8 cellular contexts compared by ENCODE assay signal in the genomic region with DNA sequence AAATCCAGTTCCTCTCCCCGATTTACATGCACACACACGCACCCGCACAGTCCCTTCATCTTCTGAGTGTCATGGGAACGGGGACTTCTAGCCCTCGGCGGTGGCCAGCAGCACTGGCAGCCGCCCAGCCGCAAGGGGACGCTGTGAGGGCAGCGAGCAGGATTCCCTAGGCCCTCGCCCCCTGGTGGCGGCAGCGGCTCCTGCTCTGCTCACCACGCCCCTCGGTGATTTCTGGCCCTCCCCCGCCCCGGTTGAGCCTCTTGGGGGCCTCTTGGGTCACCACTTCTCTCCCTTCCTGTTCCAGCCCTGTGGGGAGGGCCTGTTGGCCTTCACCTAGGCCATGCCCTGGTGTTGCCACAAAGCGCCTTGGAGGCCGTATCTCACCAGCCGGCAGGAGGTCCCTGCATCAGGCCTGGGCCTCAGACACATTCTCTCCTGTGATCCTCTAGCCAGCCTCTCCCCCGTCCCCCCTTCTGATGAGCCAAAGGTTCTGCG.
A peak's percentile ranks its signal among the peaks of the same experiment; 100 is the strongest.
DNase-seq lines count a peak whose midpoint lies in the region; ATAC-seq, FAIRE-seq and TF ChIP-seq lines count a peak whose summit lies in the region.

No MANE protein-coding gene starts in this region.

- DNase-seq in COLO829 (ENCODE audit: low spot score) = peak; percentile 60
- DNase-seq in HCEC 1CT = peak; percentile 28
- peak; percentile 2 for DNase-seq in NCI-H2107 treated with DMSO at 0.1 percent for 48 hours (lab: John Stamatoyannopoulos, UW; ENCODE audit: unreplicated experiment)
- peak; percentile 55 to 66 for DNase-seq in cardiac fibroblast (ENCODE audit: low read depth in 2 of 2)
- peak; percentile 75 for DNase-seq in HepG2 (ENCODE audit: low spot score)
- peak; percentile 32 to 63 (median 53) for DNase-seq in stimulated activated CD4-positive, alpha-beta T cell treated with anti-CD3 and anti-CD28 coated beads, TNF-alpha, amount 100 ng/mL, for 4 hours (ENCODE audit: low read depth in 3 of 3)
- DNase-seq in OCI-M2 (lab: John Stamatoyannopoulos, UW; ENCODE audit: unreplicated experiment) = no peak

- TF ChIP-seq RAD21 in HepG2 (CRISPR knock-in tag; IDR thresholded peaks at IDR 0.05) = peak; percentile 95

- H3K4me3 ChIP-seq in cardiac fibroblast (replicated peaks in 1 of 2; ENCODE audit: low read depth in 2 of 2, low read length in 2 of 2) (no peak overlapping the region), HepG2 (replicated peaks in 1 of 3; ENCODE audit: insufficient read depth in 1 of 3, low read depth in 2 of 3, low read length in 3 of 3) (peak overlapping the region in 1 of 3 experiments; percentile 51; a peak in 1 of 6 replicates)

- H4K20me1 ChIP-seq in HepG2 (ENCODE audit: insufficient read depth, low read length) = no peaks in the 10 kb centered on the region

- peaks cover 28% of the 10 kb centered on the region for H3K4me1 ChIP-seq in HepG2 (ENCODE audit: insufficient read depth, low read length)

- FAIRE-seq in HepG2 (lab: Jason Lieb, UNC) = no peak

- H3K36me3 ChIP-seq in HepG2 (replicated peaks in 1 of 2; ENCODE audit: control insufficient read depth in 1 of 2, insufficient read depth in 2 of 2, low read length in 2 of 2) = no peaks in the 10 kb centered on the region

- peak; percentile 82 to 83 for ATAC-seq in activated CD4-positive, CD25-positive, alpha-beta regulatory T cell treated with anti-CD3 and anti-CD28 coated beads, Interleukin-2, amount 50 U/mL, for 24 hours
- ATAC-seq in HepG2 = peak; percentile 96

- peak; percentile 99 for TF ChIP-seq CTCF in cardiac fibroblast (IDR thresholded peaks at IDR 0.05; ENCODE audit: low read depth, low read length)
- TF ChIP-seq CTCF in HepG2 (CRISPR knock-in tag; IDR thresholded peaks at IDR 0.05) = peak; percentile 99

- TF ChIP-seq EP300 in HepG2 (IDR thresholded peaks at IDR 0.05; ENCODE audit: low read depth in 2 of 2, low read length in 2 of 2) (peak in 1 of 2 experiments; percentile 18; a peak in 1 of 4 replicates), HepG2 (CRISPR knock-in tag; IDR thresholded peaks at IDR 0.05; ENCODE audit: borderline replicate concordance) (no peak)

- BruUV-seq in HepG2 (replicated peaks; lab: Mats Ljungman, UMichigan) = no TSS peak

- POLR2A ChIA-PET in HepG2 (lab: Yijun Ruan, JAX) = interaction anchor here (1.0 kb wide), 1 partner anchor 135 kb away, joined by 3 read pairs; no protein-coding TSS in a partner anchor

- H3K4me2 ChIP-seq in HepG2 (ENCODE audit: low read depth, low read length) = peak overlapping the region; percentile 70

- intact Hi-C loops in HepG2 (cut with micrococcal nuclease; ENCODE audit: unreplicated experiment) = loop anchor here (1.0 to 2.0 kb wide), 4 partner anchors 27 to 220 kb away; no protein-coding TSS in a partner anchor

- 0% methylated on average over 10 of the region's 22 CpGs for WGBS in HepG2 (ENCODE audit: low lambda C conversion rate)

- H3K27me3 ChIP-seq in HepG2 (ENCODE audit: control insufficient read depth in 1 of 2, insufficient read depth in 2 of 2, low read length in 2 of 2) = peaks cover 0 to 6% of the 10 kb centered on the region in 2 experiments; a peak in 2 of 5 replicates

- H3K9me3 ChIP-seq in HepG2 (ENCODE audit: low read length) = peaks cover 5% of the 10 kb centered on the region; the same call in 1 of the 2 replicates

- in situ Hi-C loops in HepG2 (cut with HindIII; ENCODE audit: extremely low pct_ligation_motif_present, low pct_unique_long_range_greater_than_20kb) = loop anchor here (10.0 kb wide), 1 partner anchor 214 kb away; no protein-coding TSS in a partner anchor

- H3K79me2 ChIP-seq in HepG2 (ENCODE audit: insufficient read depth, low read length) = no peaks in the 10 kb centered on the region

- no peak overlapping the region for H2AFZ ChIP-seq in HepG2 (ENCODE audit: low read length)

- TF ChIP-seq POLR2A in HepG2 (IDR thresholded peaks at IDR 0.05; ENCODE audit: insufficient read depth in 1 of 2, low read depth in 2 of 2, low read length in 2 of 2) = no peak

- H3K27ac ChIP-seq in HepG2 (ENCODE audit: extremely low read length, insufficient read depth, low read length) = no peak overlapping the region

- H3K9ac ChIP-seq in HepG2 (ENCODE audit: insufficient read depth, low read depth, low read length) = 0 out of 2 replicates have a peak overlapping the region, but pooled peaks have one; percentile 1

- CTCF ChIA-PET in HepG2 (lab: Yijun Ruan, JAX; ENCODE audit: low intra/inter-chr PET ratio, low total read pairs) = interaction anchor here (0.7 to 3.4 kb wide), 10 partner anchors 27 to 273 kb away, joined by 3 to 61 read pairs (median 4); no protein-coding TSS in a partner anchor

TF ChIP-seq in HepG2, 621 proteins besides CTCF, POLR2A, EP300 and RAD21 (continues in another document):
- TF ChIP-seq FOSL1 (CRISPR knock-in tag; IDR thresholded peaks at IDR 0.05; ENCODE audit: borderline replicate concordance) (no peak), KDM5B (CRISPR knock-in tag; IDR thresholded peaks at IDR 0.05; ENCODE audit: borderline replicate concordance) (peak; percentile 41; the same call in 1 of the 2 replicates), DNMT1 (CRISPR knock-in tag; IDR thresholded peaks at IDR 0.05) (0 out of 2 replicates have a peak, but pooled peaks have one; percentile 56), IKZF1 (IDR thresholded peaks at IDR 0.05) (no peak), TEAD3 (CRISPR knock-in tag; optimal IDR thresholded peaks at IDR 0.05; ENCODE audit: borderline replicate concordance) (peak; percentile 49), SMARCC2 (IDR thresholded peaks at IDR 0.05) (no peak), NCOR1 (IDR thresholded peaks at IDR 0.05; ENCODE audit: borderline replicate concordance, low read length) (no peak), ZNF335 (CRISPR knock-in tag; IDR thresholded peaks at IDR 0.05) (no peak), SATB2 (CRISPR knock-in tag; IDR thresholded peaks at IDR 0.05) (no peak), ZKSCAN1 (IDR thresholded peaks at IDR 0.05; ENCODE audit: low read length) (0 out of 2 replicates have a peak, but pooled peaks have one; percentile 29), ZNF33B (CRISPR knock-in tag; IDR thresholded peaks at IDR 0.05) (0 out of 2 replicates have a peak, but pooled peaks have one; percentile 46), MIXL1 (CRISPR knock-in tag; IDR thresholded peaks at IDR 0.05) (peak; percentile 34; the same call in 1 of the 2 replicates)
- TF ChIP-seq, protein P1, sequence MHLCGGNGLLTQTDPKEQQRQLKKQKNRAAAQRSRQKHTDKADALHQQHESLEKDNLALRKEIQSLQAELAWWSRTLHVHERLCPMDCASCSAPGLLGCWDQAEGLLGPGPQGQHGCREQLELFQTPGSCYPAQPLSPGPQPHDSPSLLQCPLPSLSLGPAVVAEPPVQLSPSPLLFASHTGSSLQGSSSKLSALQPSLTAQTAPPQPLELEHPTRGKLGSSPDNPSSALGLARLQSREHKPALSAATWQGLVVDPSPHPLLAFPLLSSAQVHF (CRISPR knock-in tag; IDR thresholded peaks at IDR 0.05) = no peak
- TF ChIP-seq, protein P2, sequence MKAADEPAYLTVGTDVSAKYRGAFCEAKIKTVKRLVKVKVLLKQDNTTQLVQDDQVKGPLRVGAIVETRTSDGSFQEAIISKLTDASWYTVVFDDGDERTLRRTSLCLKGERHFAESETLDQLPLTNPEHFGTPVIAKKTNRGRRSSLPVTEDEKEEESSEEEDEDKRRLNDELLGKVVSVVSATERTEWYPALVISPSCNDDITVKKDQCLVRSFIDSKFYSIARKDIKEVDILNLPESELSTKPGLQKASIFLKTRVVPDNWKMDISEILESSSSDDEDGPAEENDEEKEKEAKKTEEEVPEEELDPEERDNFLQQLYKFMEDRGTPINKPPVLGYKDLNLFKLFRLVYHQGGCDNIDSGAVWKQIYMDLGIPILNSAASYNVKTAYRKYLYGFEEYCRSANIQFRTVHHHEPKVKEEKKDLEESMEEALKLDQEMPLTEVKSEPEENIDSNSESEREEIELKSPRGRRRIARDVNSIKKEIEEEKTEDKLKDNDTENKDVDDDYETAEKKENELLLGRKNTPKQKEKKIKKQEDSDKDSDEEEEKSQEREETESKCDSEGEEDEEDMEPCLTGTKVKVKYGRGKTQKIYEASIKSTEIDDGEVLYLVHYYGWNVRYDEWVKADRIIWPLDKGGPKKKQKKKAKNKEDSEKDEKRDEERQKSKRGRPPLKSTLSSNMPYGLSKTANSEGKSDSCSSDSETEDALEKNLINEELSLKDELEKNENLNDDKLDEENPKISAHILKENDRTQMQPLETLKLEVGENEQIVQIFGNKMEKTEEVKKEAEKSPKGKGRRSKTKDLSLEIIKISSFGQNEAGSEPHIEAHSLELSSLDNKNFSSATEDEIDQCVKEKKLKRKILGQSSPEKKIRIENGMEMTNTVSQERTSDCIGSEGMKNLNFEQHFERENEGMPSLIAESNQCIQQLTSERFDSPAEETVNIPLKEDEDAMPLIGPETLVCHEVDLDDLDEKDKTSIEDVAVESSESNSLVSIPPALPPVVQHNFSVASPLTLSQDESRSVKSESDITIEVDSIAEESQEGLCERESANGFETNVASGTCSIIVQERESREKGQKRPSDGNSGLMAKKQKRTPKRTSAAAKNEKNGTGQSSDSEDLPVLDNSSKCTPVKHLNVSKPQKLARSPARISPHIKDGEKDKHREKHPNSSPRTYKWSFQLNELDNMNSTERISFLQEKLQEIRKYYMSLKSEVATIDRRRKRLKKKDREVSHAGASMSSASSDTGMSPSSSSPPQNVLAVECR (CRISPR knock-in tag; IDR thresholded peaks at IDR 0.05; ENCODE audit: borderline replicate concordance) = no peak; the same call in 1 of the 2 replicates
